10 cellular contexts compared by ENCODE assay signal in genomic region chr21:46636550-46637289, GRCh38. TPM values are rescaled to one million over a fixed set of nuclear protein-coding genes. Genes with fewer than 3 reads are reported as not detected.
A peak's percentile ranks its signal among the peaks of the same experiment; 100 is the strongest.
DNase-seq lines count a peak whose midpoint lies in the region; ATAC-seq, FAIRE-seq and TF ChIP-seq lines count a peak whose summit lies in the region.
"Had no signal": no experiment of that assay in that cellular context is flagged by ENCODE, and none has a peak within 500 bp of the region (broad histone marks: within the 10 kb centered on the region; RNA-seq: fewer than 3 reads in every experiment).

No MANE protein-coding gene starts in this region.

- H3K27me3 ChIP-seq in CD8-positive, alpha-beta memory T cell (ENCODE audit: insufficient read depth, low read length, poor library complexity, severe bottlenecking) = no peaks in the 10 kb centered on the region
- H3K27me3 ChIP-seq in pancreas = no peaks in the 10 kb centered on the region
- H3K27me3 ChIP-seq: thyroid gland had no signal

- peaks cover 8% of the 10 kb centered on the region for H3K36me3 ChIP-seq in CD8-positive, alpha-beta memory T cell (ENCODE audit: insufficient read depth, low read length)
- H3K36me3 ChIP-seq in pancreas = no peaks in the 10 kb centered on the region
- H3K36me3 ChIP-seq: thyroid gland had no signal

- H3K27me3 Mint-ChIP-seq in CD8-positive, alpha-beta memory T cell = peaks cover 0 to 1% of the 10 kb centered on the region in 2 donors
- peaks cover 2% of the 10 kb centered on the region for H3K27me3 Mint-ChIP-seq in endothelial cell (ENCODE audit: unreplicated experiment)

- intact Hi-C loops in pancreas (cut with DNase I) = no loop called here

- peaks cover 66 to 87% (median 85%) of the 10 kb centered on the region in 3 donors for H3K4me1 Mint-ChIP-seq in CD8-positive, alpha-beta memory T cell
- peaks cover 46% of the 10 kb centered on the region for H3K4me1 Mint-ChIP-seq in endothelial cell (ENCODE audit: unreplicated experiment)

- peak overlapping the region; percentile 95 for H3K27ac ChIP-seq in CD8-positive, alpha-beta memory T cell (ENCODE audit: low read depth, low read length)
- H3K27ac ChIP-seq in pancreas = no peak overlapping the region

- peak in 1 of 5 donors; percentile 66 for DNase-seq in CD8-positive, alpha-beta memory T cell
- peak; percentile 8 for DNase-seq in RKO (ENCODE audit: low spot score)
- no peak for DNase-seq in endothelial cell (ENCODE audit: low spot score)
- DNase-seq in pancreas = no peak
- DNase-seq in NCI-H1436 treated with DMSO at 0.1 percent for 48 hours (lab: John Stamatoyannopoulos, UW) = no peak
- no peak for DNase-seq in HK-2 (ENCODE audit: unreplicated experiment)
- DNase-seq in urothelium cell line (ENCODE audit: low spot score) = no peak
- DNase-seq in iPS-NIHi7 (ENCODE audit: extremely low spot score) = no peak
- DNase-seq: NCI-H524 treated with DMSO at 0.1 percent for 48 hours had no signal

- no peaks in the 10 kb centered on the region for H3K9me3 ChIP-seq in CD8-positive, alpha-beta memory T cell (ENCODE audit: low read length)
- no peaks in the 10 kb centered on the region for H3K9me3 ChIP-seq in pancreas
- H3K9me3 ChIP-seq: thyroid gland had no signal

- H3K4me3 Mint-ChIP-seq in CD8-positive, alpha-beta memory T cell = peak overlapping the region; percentile 93 to 98 (median 95)
- H3K4me3 Mint-ChIP-seq in endothelial cell (ENCODE audit: unreplicated experiment) = peak overlapping the region; percentile 97

- no peaks in the 10 kb centered on the region for H3K9me3 Mint-ChIP-seq in CD8-positive, alpha-beta memory T cell
- no peaks in the 10 kb centered on the region for H3K9me3 Mint-ChIP-seq in endothelial cell (ENCODE audit: unreplicated experiment)

- H3K4me3 ChIP-seq in CD8-positive, alpha-beta memory T cell (ENCODE audit: low read length) = peak overlapping the region; percentile 87
- peak overlapping the region in 3 of 4 donors; percentile 70 to 94 (median 87) for H3K4me3 ChIP-seq in pancreas

- peaks cover 8 to 45% (median 19%) of the 10 kb centered on the region in 3 donors for H3K36me3 Mint-ChIP-seq in CD8-positive, alpha-beta memory T cell
- H3K36me3 Mint-ChIP-seq in endothelial cell (ENCODE audit: low read depth, unreplicated experiment) = peaks cover 14% of the 10 kb centered on the region

- WGBS in pancreas, 2 donors = 72 to 77% methylated on average over 7 of the region's 7 CpGs

- ATAC-seq in pancreas = no peak

- peak overlapping the region; percentile 81 to 100 (median 98) for H3K27ac Mint-ChIP-seq in CD8-positive, alpha-beta memory T cell
- H3K27ac Mint-ChIP-seq in endothelial cell (ENCODE audit: unreplicated experiment) = no peak overlapping the region

- FAIRE-seq in pancreas (lab: Jason Lieb, UNC) (no peak), urothelium cell line (lab: Jason Lieb, UNC) (no peak)

- POLR2A ChIA-PET in CD8-positive, alpha-beta memory T cell (lab: Charles Lee) = interaction anchor here (0.6 to 4.2 kb wide), 7 partner anchors 15 to 213 kb away, joined by 3 to 24 read pairs (median 9); partner anchors contain the start of gene DIP2A

- CTCF ChIA-PET in CD8-positive, alpha-beta memory T cell (lab: Charles Lee) = interaction anchor here (1.3 to 4.1 kb wide), 6 partner anchors 16 to 179 kb away, joined by 3 to 17 read pairs (median 4); no protein-coding TSS in a partner anchor

- peaks cover 73% of the 10 kb centered on the region for H3K4me1 ChIP-seq in CD8-positive, alpha-beta memory T cell (ENCODE audit: insufficient read depth, low read length)
- peaks cover 5 to 22% (median 19%) of the 10 kb centered on the region in 3 donors for H3K4me1 ChIP-seq in pancreas

- TF ChIP-seq CTCF in endothelial cell (IDR thresholded peaks at IDR 0.05; ENCODE audit: unreplicated experiment) = no peak
- TF ChIP-seq CTCF in pancreas (IDR thresholded peaks at IDR 0.05) = no peak

RNA-seq across cellular contexts. Expression of gene PRMT2, which starts 1.2 kb away (rescaled TPM):
- 10 to 100 TPM; 69.8 to 71.6 TPM for total RNA-seq in CD8-positive, alpha-beta memory T cell
- 287 TPM for polyA plus RNA-seq in CD8-positive, alpha-beta memory T cell
- 151 TPM for total RNA-seq in endothelial cell (ENCODE audit: unreplicated experiment)
- total RNA-seq in pancreas = 10 to 100 TPM; 17.9 to 54.9 (median 23.6) TPM
- 10 to 100 TPM; 29.3 to 56.9 TPM for polyA plus RNA-seq in pancreas

RNA-seq across cellular contexts. Expression of gene S100B, which starts 31.8 kb away (rescaled TPM):
- total RNA-seq in CD8-positive, alpha-beta memory T cell = 1 to 10 TPM in 1 of 2 experiments, under 1 TPM in 1; 0.91 to 1.4 TPM
- polyA plus RNA-seq in CD8-positive, alpha-beta memory T cell = 24.1 TPM
- 0.54 TPM for total RNA-seq in endothelial cell (ENCODE audit: unreplicated experiment)
- 1 to 10 TPM in 3 of 6 donors, under 1 TPM in 3; 0.46 to 4.7 (median 0.85) TPM for total RNA-seq in pancreas
- polyA plus RNA-seq in pancreas = 10 to 100 TPM in 1 of 2 donors, 1 to 10 TPM in 1; 3.5 to 10.8 TPM
